ENCODE assay signal across 1 cellular context in genomic region chr2:219496781-219497494, GRCh38.
TF ChIP-seq lines count a peak whose summit lies in the region.

No MANE protein-coding gene starts in this region.

TF ChIP-seq in HepG2, 621 proteins besides CTCF, POLR2A, EP300 and RAD21:
- TF ChIP-seq TFDP2 (CRISPR knock-in tag; IDR thresholded peaks at IDR 0.05) (no peak), TARDBP (CRISPR knock-in tag; IDR thresholded peaks at IDR 0.05) (peak; percentile 63), ZBTB38 (CRISPR knock-in tag; IDR thresholded peaks at IDR 0.05) (peak; percentile 66; the same call in 1 of the 2 replicates), TCF12 (IDR thresholded peaks at IDR 0.05) (no peak), TCF12 (CRISPR knock-in tag; IDR thresholded peaks at IDR 0.05) (0 out of 2 replicates have a peak, but pooled peaks have one; percentile 34), THYN1 (CRISPR knock-in tag; IDR thresholded peaks at IDR 0.05; ENCODE audit: borderline replicate concordance, low read depth) (peak; percentile 70; the same call in 1 of the 2 replicates), KDM3A (CRISPR knock-in tag; IDR thresholded peaks at IDR 0.05; ENCODE audit: low read depth) (0 out of 2 replicates have a peak, but pooled peaks have one; percentile 42), HIC2 (CRISPR knock-in tag; IDR thresholded peaks at IDR 0.05; ENCODE audit: low read depth) (peak; percentile 53; the same call in 1 of the 2 replicates), PHF20 (CRISPR knock-in tag; IDR thresholded peaks at IDR 0.05) (no peak), TRIM24 (CRISPR knock-in tag; IDR thresholded peaks at IDR 0.05) (no peak), MXD1 (CRISPR knock-in tag; IDR thresholded peaks at IDR 0.05) (0 out of 2 replicates have a peak, but pooled peaks have one; percentile 24), ARID2 (CRISPR knock-in tag; IDR thresholded peaks at IDR 0.05; ENCODE audit: borderline replicate concordance) (0 out of 2 replicates have a peak, but pooled peaks have one; percentile 33), ZNF790 (CRISPR knock-in tag; IDR thresholded peaks at IDR 0.05; ENCODE audit: borderline replicate concordance) (no peak), ZBTB34 (CRISPR knock-in tag; IDR thresholded peaks at IDR 0.05) (0 out of 2 replicates have a peak, but pooled peaks have one; percentile 52), ZNF333 (CRISPR knock-in tag; IDR thresholded peaks at IDR 0.05; ENCODE audit: borderline replicate concordance) (0 out of 2 replicates have a peak, but pooled peaks have one; percentile 48), CREBL2 (CRISPR knock-in tag; IDR thresholded peaks at IDR 0.05; ENCODE audit: borderline replicate concordance) (no peak), AHDC1 (CRISPR knock-in tag; IDR thresholded peaks at IDR 0.05; ENCODE audit: borderline replicate concordance) (peak; percentile 54; the same call in 1 of the 2 replicates), FOXO4 (CRISPR knock-in tag; conservative IDR thresholded peaks at IDR 0.05) (0 out of 2 replicates have a peak, but pooled peaks have one; percentile 77), ZC3H13 (CRISPR knock-in tag; IDR thresholded peaks at IDR 0.05) (0 out of 2 replicates have a peak, but pooled peaks have one; percentile 7), SMYD3 (CRISPR knock-in tag; IDR thresholded peaks at IDR 0.05) (0 out of 2 replicates have a peak, but pooled peaks have one; percentile 30), ZBTB7A (CRISPR knock-in tag; IDR thresholded peaks at IDR 0.05) (0 out of 2 replicates have a peak, but pooled peaks have one; percentile 29), SP4 (CRISPR knock-in tag; IDR thresholded peaks at IDR 0.05) (0 out of 2 replicates have a peak, but pooled peaks have one; percentile 10)
